In genomic region chr7:132355048-132355447, GRCh38 we compare ENCODE assay signal across 33 cellular contexts.
"Had no signal": no experiment of that assay in that cellular context is flagged by ENCODE, and none has a peak within 500 bp of the region (broad histone marks: within the 10 kb centered on the region; RNA-seq: fewer than 3 reads in every experiment).

No MANE protein-coding gene starts in this region.

- H3K4me3 ChIP-seq: adrenal gland, body of pancreas, coronary artery, esophagus muscularis mucosa, gastrocnemius medialis, heart left ventricle had no signal

- DNase-seq: activated CD4-positive, alpha-beta memory T cell treated with anti-CD3 and anti-CD28 coated beads for 36 hours; activated CD4-positive, alpha-beta T cell treated with anti-CD3 and anti-CD28 coated beads for 36 hours; activated CD4-positive, alpha-beta T cell treated with anti-CD3 and anti-CD28 coated beads, Interleukin-2, amount 10 ng/mL, durations not matched to agents 24 days and 14 days; activated CD4-positive, CD25-positive, alpha-beta regulatory T cell; activated CD4-positive, CD25-positive, alpha-beta regulatory T cell treated with anti-CD3 and anti-CD28 coated beads, Interleukin-2, amount 50 U/mL, for 72 hours; activated CD8-positive, alpha-beta memory T cell treated with anti-CD3 and anti-CD28 coated beads, Interleukin-2, amount 10 ng/mL, durations not matched to agents 7 days and 5 days; activated CD8-positive, alpha-beta memory T cell treated with anti-CD3 and anti-CD28 coated beads, Interleukin-2, amount 50 U/mL, for 4 hours; activated CD8-positive, alpha-beta T cell treated with anti-CD3 and anti-CD28 coated beads, Interleukin-2, amount 10 ng/mL, durations not matched to agents 7 days and 5 days; activated gamma-delta T cell; activated naive CD4-positive, alpha-beta T cell; activated naive CD4-positive, alpha-beta T cell treated with anti-CD3 and anti-CD28 coated beads, Interleukin-2, amount 10 ng/mL, durations not matched to agents 7 days and 5 days; activated T-cell treated with anti-CD3 and anti-CD28 coated beads, Interleukin-2, amount 50 U/mL, for 1 hour; activated T-cell treated with anti-CD3 and anti-CD28 coated beads, Interleukin-2, amount 50 U/mL, for 72 hours; adrenal gland; amygdala; aorta; body of pancreas; effector CD8-positive, alpha-beta T cell; erythroblast; foreskin keratinocyte; gastrocnemius medialis; glutamatergic neuron; heart left ventricle; hypothalamus; T-helper 1 cell; T-helper 17 cell; T1000 had no signal

- H3K36me3 Mint-ChIP-seq: activated CD4-positive, alpha-beta memory T cell treated with anti-CD3 and anti-CD28 coated beads for 36 hours; activated CD8-positive, alpha-beta memory T cell treated with anti-CD3 and anti-CD28 coated beads, Interleukin-2, amount 10 ng/mL, durations not matched to agents 7 days and 5 days; activated naive CD4-positive, alpha-beta T cell treated with anti-CD3 and anti-CD28 coated beads, Interleukin-2, amount 10 ng/mL, durations not matched to agents 7 days and 5 days; activated naive CD8-positive, alpha-beta T cell had no signal

- ATAC-seq: activated CD4-positive, alpha-beta T cell treated with anti-CD3 and anti-CD28 coated beads for 36 hours; activated CD8-positive, alpha-beta memory T cell treated with anti-CD3 and anti-CD28 coated beads, Interleukin-2, amount 10 ng/mL, durations not matched to agents 7 days and 5 days; activated CD8-positive, alpha-beta T cell treated with anti-CD3 and anti-CD28 coated beads, Interleukin-2, amount 10 ng/mL, durations not matched to agents 7 days and 5 days; activated T-cell treated with anti-CD3 and anti-CD28 coated beads, Interleukin-2, amount 50 U/mL, for 72 hours; body of pancreas; foreskin keratinocyte; gastrocnemius medialis; heart left ventricle; T-helper 17 cell had no signal

- H3K9me3 Mint-ChIP-seq: activated CD4-positive, alpha-beta memory T cell treated with anti-CD3 and anti-CD28 coated beads for 36 hours; activated CD4-positive, alpha-beta T cell treated with anti-CD3 and anti-CD28 coated beads, Interleukin-2, amount 10 ng/mL, durations not matched to agents 24 days and 14 days; activated naive CD4-positive, alpha-beta T cell treated with anti-CD3 and anti-CD28 coated beads, Interleukin-2, amount 10 ng/mL, durations not matched to agents 7 days and 5 days; activated T-cell treated with anti-CD3 and anti-CD28 coated beads, Interleukin-2, amount 50 U/mL, for 72 hours; central memory CD8-positive, alpha-beta T cell; T-helper 2 cell treated with Interferon-gamma antibody and Interleukin-4, amounts not matched to agents 5 μg/mL and 100 μg/mL, for 36 hours had no signal

- H3K9me3 ChIP-seq: adrenal gland, body of pancreas, esophagus muscularis mucosa, gastrocnemius medialis, heart left ventricle had no signal

- H3K27ac ChIP-seq: adrenal gland, body of pancreas, coronary artery, esophagus muscularis mucosa, foreskin keratinocyte, gastrocnemius medialis, heart left ventricle had no signal

- H3K4me3 Mint-ChIP-seq: activated CD4-positive, alpha-beta memory T cell treated with anti-CD3 and anti-CD28 coated beads for 36 hours; activated CD4-positive, alpha-beta T cell treated with anti-CD3 and anti-CD28 coated beads for 36 hours; activated CD4-positive, alpha-beta T cell treated with anti-CD3 and anti-CD28 coated beads, Interleukin-2, amount 10 ng/mL, durations not matched to agents 24 days and 14 days; activated CD8-positive, alpha-beta memory T cell treated with anti-CD3 and anti-CD28 coated beads, Interleukin-2, amount 10 ng/mL, durations not matched to agents 7 days and 5 days; activated CD8-positive, alpha-beta T cell treated with anti-CD3 and anti-CD28 coated beads, Interleukin-2, amount 10 ng/mL, durations not matched to agents 7 days and 5 days; activated naive CD4-positive, alpha-beta T cell treated with anti-CD3 and anti-CD28 coated beads, Interleukin-2, amount 10 ng/mL, durations not matched to agents 7 days and 5 days; activated naive CD8-positive, alpha-beta T cell; activated T-cell treated with anti-CD3 and anti-CD28 coated beads, Interleukin-2, amount 50 U/mL, for 72 hours; central memory CD8-positive, alpha-beta T cell; T-helper 17 cell; T-helper 2 cell treated with Interferon-gamma antibody and Interleukin-4, amounts not matched to agents 5 μg/mL and 100 μg/mL, for 36 hours had no signal

- H3K4me1 ChIP-seq: body of pancreas, foreskin keratinocyte had no signal

- H3K27me3 ChIP-seq: body of pancreas, heart left ventricle had no signal

- H3K4me1 Mint-ChIP-seq: activated CD4-positive, alpha-beta T cell treated with anti-CD3 and anti-CD28 coated beads for 36 hours; activated CD4-positive, alpha-beta T cell treated with anti-CD3 and anti-CD28 coated beads, Interleukin-2, amount 10 ng/mL, durations not matched to agents 24 days and 14 days; activated CD8-positive, alpha-beta memory T cell treated with anti-CD3 and anti-CD28 coated beads, Interleukin-2, amount 10 ng/mL, durations not matched to agents 7 days and 5 days; activated naive CD4-positive, alpha-beta T cell treated with anti-CD3 and anti-CD28 coated beads, Interleukin-2, amount 10 ng/mL, durations not matched to agents 7 days and 5 days; central memory CD8-positive, alpha-beta T cell; T-helper 17 cell had no signal

- FAIRE-seq: endometrium had no signal

- H3K36me3 ChIP-seq: adrenal gland, esophagus muscularis mucosa, gastrocnemius medialis, heart left ventricle had no signal
